Comparison of ENCODE assay signal across 1 cellular context in the genomic region with DNA sequence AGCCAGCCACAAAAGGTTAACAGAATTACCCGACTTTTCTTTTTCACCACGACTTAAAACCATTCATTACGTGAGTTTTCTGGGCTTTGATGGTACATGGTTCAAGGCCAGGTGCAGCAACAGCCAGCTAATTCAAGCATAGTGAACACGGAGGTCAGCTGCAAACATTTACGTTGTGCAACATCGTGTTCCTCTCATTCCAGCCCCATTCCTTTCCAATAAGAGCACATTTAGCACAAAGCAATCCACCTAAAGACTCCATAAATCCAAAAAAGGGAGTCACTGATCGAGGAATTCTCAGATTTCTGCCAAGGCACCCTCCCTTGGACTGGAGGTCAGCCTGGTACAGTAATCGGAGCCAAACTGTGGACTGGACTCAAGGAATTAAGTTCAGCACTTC.
A peak's percentile ranks its signal among the peaks of the same experiment; 100 is the strongest.
TF ChIP-seq lines count a peak whose summit lies in the region.

No MANE protein-coding gene starts in this region.

TF ChIP-seq in HepG2, 621 proteins besides CTCF, POLR2A, EP300 and RAD21 (continued from another document and continues in another):
- TF ChIP-seq NFAT5 (CRISPR knock-in tag; IDR thresholded peaks at IDR 0.05), result no peak
- TF ChIP-seq ZNF615 (CRISPR knock-in tag; IDR thresholded peaks at IDR 0.05; ENCODE audit: borderline replicate concordance), result no peak
- TF ChIP-seq ARNTL (CRISPR knock-in tag; IDR thresholded peaks at IDR 0.05), result 0 out of 2 replicates have a peak, but pooled peaks have one; percentile 28
- TF ChIP-seq, protein P1, sequence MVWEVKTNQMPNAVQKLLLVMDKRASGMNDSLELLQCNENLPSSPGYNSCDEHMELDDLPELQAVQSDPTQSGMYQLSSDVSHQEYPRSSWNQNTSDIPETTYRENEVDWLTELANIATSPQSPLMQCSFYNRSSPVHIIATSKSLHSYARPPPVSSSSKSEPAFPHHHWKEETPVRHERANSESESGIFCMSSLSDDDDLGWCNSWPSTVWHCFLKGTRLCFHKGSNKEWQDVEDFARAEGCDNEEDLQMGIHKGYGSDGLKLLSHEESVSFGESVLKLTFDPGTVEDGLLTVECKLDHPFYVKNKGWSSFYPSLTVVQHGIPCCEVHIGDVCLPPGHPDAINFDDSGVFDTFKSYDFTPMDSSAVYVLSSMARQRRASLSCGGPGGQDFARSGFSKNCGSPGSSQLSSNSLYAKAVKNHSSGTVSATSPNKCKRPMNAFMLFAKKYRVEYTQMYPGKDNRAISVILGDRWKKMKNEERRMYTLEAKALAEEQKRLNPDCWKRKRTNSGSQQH (CRISPR knock-in tag; IDR thresholded peaks at IDR 0.05; ENCODE audit: low read depth), result peak; percentile 89; the same call in 1 of the 2 replicates
- no peak for TF ChIP-seq PCBP2 (optimal IDR thresholded peaks at IDR 0.05; ENCODE audit: low read depth, low read length, poor library complexity, severe bottlenecking)
- TF ChIP-seq, protein P2, sequence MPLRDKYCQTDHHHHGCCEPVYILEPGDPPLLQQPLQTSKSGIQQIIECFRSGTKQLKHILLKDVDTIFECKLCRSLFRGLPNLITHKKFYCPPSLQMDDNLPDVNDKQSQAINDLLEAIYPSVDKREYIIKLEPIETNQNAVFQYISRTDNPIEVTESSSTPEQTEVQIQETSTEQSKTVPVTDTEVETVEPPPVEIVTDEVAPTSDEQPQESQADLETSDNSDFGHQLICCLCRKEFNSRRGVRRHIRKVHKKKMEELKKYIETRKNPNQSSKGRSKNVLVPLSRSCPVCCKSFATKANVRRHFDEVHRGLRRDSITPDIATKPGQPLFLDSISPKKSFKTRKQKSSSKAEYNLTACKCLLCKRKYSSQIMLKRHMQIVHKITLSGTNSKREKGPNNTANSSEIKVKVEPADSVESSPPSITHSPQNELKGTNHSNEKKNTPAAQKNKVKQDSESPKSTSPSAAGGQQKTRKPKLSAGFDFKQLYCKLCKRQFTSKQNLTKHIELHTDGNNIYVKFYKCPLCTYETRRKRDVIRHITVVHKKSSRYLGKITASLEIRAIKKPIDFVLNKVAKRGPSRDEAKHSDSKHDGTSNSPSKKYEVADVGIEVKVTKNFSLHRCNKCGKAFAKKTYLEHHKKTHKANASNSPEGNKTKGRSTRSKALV (CRISPR knock-in tag; IDR thresholded peaks at IDR 0.05), result no peak
- no peak for TF ChIP-seq RFX3 (CRISPR knock-in tag; IDR thresholded peaks at IDR 0.05)
- no peak for TF ChIP-seq TEAD2 (CRISPR knock-in tag; IDR thresholded peaks at IDR 0.05)
- TF ChIP-seq PAWR (CRISPR knock-in tag; IDR thresholded peaks at IDR 0.05; ENCODE audit: borderline replicate concordance), result no peak
- TF ChIP-seq ZSCAN12 (CRISPR knock-in tag; IDR thresholded peaks at IDR 0.05), result no peak
- peak; percentile 75; the same call in 1 of the 2 replicates for TF ChIP-seq MBD4 (IDR thresholded peaks at IDR 0.05; ENCODE audit: borderline replicate concordance, low read length)
- TF ChIP-seq ATF7 (IDR thresholded peaks at IDR 0.05), result peak; percentile 62
- peak; percentile 75; the same call in 1 of the 2 replicates for TF ChIP-seq ATF7 (CRISPR knock-in tag; IDR thresholded peaks at IDR 0.05)
- TF ChIP-seq, protein P3, sequence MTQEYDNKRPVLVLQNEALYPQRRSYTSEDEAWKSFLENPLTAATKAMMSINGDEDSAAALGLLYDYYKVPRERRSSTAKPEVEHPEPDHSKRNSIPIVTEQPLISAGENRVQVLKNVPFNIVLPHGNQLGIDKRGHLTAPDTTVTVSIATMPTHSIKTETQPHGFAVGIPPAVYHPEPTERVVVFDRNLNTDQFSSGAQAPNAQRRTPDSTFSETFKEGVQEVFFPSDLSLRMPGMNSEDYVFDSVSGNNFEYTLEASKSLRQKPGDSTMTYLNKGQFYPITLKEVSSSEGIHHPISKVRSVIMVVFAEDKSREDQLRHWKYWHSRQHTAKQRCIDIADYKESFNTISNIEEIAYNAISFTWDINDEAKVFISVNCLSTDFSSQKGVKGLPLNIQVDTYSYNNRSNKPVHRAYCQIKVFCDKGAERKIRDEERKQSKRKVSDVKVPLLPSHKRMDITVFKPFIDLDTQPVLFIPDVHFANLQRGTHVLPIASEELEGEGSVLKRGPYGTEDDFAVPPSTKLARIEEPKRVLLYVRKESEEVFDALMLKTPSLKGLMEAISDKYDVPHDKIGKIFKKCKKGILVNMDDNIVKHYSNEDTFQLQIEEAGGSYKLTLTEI (CRISPR knock-in tag; conservative IDR thresholded peaks at IDR 0.05), result no peak
- TF ChIP-seq ZNF83 (CRISPR knock-in tag; IDR thresholded peaks at IDR 0.05; ENCODE audit: borderline replicate concordance), result no peak
- TF ChIP-seq REXO4 (CRISPR knock-in tag; IDR thresholded peaks at IDR 0.05; ENCODE audit: borderline replicate concordance), result no peak
- TF ChIP-seq ZNF883 (CRISPR knock-in tag; IDR thresholded peaks at IDR 0.05; ENCODE audit: not compliant biosample characterization), result no peak
- TF ChIP-seq, protein P4, sequence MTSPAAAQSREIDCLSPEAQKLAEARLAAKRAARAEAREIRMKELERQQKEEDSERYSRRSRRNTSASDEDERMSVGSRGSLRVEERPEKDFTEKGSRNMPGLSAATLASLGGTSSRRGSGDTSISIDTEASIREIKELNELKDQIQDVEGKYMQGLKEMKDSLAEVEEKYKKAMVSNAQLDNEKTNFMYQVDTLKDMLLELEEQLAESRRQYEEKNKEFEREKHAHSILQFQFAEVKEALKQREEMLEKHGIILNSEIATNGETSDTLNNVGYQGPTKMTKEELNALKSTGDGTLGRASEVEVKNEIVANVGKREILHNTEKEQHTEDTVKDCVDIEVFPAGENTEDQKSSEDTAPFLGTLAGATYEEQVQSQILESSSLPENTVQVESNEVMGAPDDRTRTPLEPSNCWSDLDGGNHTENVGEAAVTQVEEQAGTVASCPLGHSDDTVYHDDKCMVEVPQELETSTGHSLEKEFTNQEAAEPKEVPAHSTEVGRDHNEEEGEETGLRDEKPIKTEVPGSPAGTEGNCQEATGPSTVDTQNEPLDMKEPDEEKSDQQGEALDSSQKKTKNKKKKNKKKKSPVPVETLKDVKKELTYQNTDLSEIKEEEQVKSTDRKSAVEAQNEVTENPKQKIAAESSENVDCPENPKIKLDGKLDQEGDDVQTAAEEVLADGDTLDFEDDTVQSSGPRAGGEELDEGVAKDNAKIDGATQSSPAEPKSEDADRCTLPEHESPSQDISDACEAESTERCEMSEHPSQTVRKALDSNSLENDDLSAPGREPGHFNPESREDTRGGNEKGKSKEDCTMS (CRISPR knock-in tag; conservative IDR thresholded peaks at IDR 0.05), result no peak
- no peak for TF ChIP-seq DBP (CRISPR knock-in tag; IDR thresholded peaks at IDR 0.05; ENCODE audit: not compliant biosample characterization)
- TF ChIP-seq DNMT3B (CRISPR knock-in tag; conservative IDR thresholded peaks at IDR 0.05), result 0 out of 2 replicates have a peak, but pooled peaks have one; percentile 65
- TF ChIP-seq TGIF2 (CRISPR knock-in tag; IDR thresholded peaks at IDR 0.05), result 0 out of 2 replicates have a peak, but pooled peaks have one; percentile 46
- TF ChIP-seq ZGPAT (CRISPR knock-in tag; IDR thresholded peaks at IDR 0.05), result peak; percentile 93
- peak; percentile 72; the same call in 1 of the 2 replicates for TF ChIP-seq ELF3 (CRISPR knock-in tag; IDR thresholded peaks at IDR 0.05)
- TF ChIP-seq MXI1 (IDR thresholded peaks at IDR 0.05; ENCODE audit: borderline replicate concordance, low read depth, low read length), result peak; percentile 40; the same call in 1 of the 3 replicates
- no peak for TF ChIP-seq GLI4 (CRISPR knock-in tag; IDR thresholded peaks at IDR 0.05; ENCODE audit: borderline replicate concordance)
- TF ChIP-seq PHF5A (CRISPR knock-in tag; IDR thresholded peaks at IDR 0.05; ENCODE audit: low read depth, unreplicated experiment), result peak; percentile 60
- peak; percentile 95 for TF ChIP-seq ZNF331 (CRISPR knock-in tag; IDR thresholded peaks at IDR 0.05)
- TF ChIP-seq ZNF782 (CRISPR knock-in tag; IDR thresholded peaks at IDR 0.05; ENCODE audit: borderline replicate concordance), result no peak
- TF ChIP-seq, protein P5, sequence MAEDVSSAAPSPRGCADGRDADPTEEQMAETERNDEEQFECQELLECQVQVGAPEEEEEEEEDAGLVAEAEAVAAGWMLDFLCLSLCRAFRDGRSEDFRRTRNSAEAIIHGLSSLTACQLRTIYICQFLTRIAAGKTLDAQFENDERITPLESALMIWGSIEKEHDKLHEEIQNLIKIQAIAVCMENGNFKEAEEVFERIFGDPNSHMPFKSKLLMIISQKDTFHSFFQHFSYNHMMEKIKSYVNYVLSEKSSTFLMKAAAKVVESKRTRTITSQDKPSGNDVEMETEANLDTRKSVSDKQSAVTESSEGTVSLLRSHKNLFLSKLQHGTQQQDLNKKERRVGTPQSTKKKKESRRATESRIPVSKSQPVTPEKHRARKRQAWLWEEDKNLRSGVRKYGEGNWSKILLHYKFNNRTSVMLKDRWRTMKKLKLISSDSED (CRISPR knock-in tag; IDR thresholded peaks at IDR 0.05), result no peak
- TF ChIP-seq, protein P6, sequence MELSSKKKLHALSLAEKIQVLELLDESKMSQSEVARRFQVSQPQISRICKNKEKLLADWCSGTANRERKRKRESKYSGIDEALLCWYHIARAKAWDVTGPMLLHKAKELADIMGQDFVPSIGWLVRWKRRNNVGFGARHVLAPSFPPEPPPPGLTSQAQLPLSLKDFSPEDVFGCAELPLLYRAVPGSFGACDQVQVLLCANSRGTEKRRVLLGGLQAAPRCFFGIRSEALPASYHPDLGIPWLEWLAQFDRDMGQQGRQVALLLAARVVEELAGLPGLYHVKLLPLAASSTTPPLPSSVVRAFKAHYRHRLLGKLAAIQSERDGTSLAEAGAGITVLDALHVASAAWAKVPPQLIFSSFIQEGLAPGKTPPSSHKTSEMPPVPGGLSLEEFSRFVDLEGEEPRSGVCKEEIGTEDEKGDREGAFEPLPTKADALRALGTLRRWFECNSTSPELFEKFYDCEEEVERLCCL (CRISPR knock-in tag; IDR thresholded peaks at IDR 0.05; ENCODE audit: borderline replicate concordance), result no peak
- TF ChIP-seq, protein P7, sequence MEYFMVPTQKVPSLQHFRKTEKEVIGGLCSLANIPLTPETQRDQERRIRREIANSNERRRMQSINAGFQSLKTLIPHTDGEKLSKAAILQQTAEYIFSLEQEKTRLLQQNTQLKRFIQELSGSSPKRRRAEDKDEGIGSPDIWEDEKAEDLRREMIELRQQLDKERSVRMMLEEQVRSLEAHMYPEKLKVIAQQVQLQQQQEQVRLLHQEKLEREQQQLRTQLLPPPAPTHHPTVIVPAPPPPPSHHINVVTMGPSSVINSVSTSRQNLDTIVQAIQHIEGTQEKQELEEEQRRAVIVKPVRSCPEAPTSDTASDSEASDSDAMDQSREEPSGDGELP (IDR thresholded peaks at IDR 0.05; ENCODE audit: borderline replicate concordance, low read depth), result peak; percentile 92
- TF ChIP-seq ZEB1 (IDR thresholded peaks at IDR 0.05; ENCODE audit: insufficient replicate concordance, low read depth), result peak; percentile 61
- peak; percentile 79 for TF ChIP-seq HHEX (CRISPR knock-in tag; IDR thresholded peaks at IDR 0.05)
- no peak for TF ChIP-seq ZNF20 (CRISPR knock-in tag; IDR thresholded peaks at IDR 0.05)
- TF ChIP-seq RFXAP (CRISPR knock-in tag; IDR thresholded peaks at IDR 0.05; ENCODE audit: borderline replicate concordance), result no peak; the same call in none of the 2 replicates
- TF ChIP-seq ZSCAN21 (CRISPR knock-in tag; IDR thresholded peaks at IDR 0.05; ENCODE audit: borderline replicate concordance), result 0 out of 2 replicates have a peak, but pooled peaks have one; percentile 57
